In the genomic region with DNA sequence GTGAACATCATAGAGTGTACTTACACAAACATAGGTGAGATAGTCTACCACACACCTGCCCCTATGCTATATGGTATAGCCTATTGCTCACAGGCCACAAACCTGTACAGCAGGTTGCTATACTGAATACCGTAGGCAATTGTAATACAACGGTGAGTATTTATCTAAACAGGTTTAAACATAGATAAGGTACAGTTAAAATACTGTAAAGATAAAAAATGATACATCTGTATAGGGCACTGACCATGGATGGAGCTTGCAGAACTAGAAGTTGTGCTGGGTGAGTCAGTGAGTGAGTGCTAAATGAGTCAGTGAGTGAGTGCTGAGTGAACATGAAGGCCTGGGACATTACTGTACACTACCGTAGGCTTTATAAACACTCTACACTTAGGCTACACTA, we compare ENCODE assay signal across 17 cellular contexts.
DNase-seq lines count a peak whose midpoint lies in the region; ATAC-seq and TF ChIP-seq lines count a peak whose summit lies in the region.
"Had no signal": no experiment of that assay in that cellular context is flagged by ENCODE, and none has a peak within 500 bp of the region (broad histone marks: within the 10 kb centered on the region; RNA-seq: fewer than 3 reads in every experiment).

No MANE protein-coding gene starts in this region.

- no peak for TF ChIP-seq CTCF in HFF-Myc (IDR thresholded peaks at IDR 0.05; ENCODE audit: low read depth, low read length, missing control alignments)

- peak; percentile 35 for DNase-seq in HFF-Myc (ENCODE audit: extremely low read depth, low read depth)
- peak; percentile 82 for DNase-seq in amniotic epithelial cell (ENCODE audit: low read depth)
- DNase-seq in fibroblast of peridontal ligament (ENCODE audit: extremely low read depth): peak; percentile 70
- DNase-seq in stimulated activated effector memory CD8-positive, alpha-beta T cell treated with anti-CD3 and anti-CD28 coated beads, Interleukin-12 subunit alpha, Interleukin-12 subunit beta, amount 100 ng/mL, for 72 hours (ENCODE audit: low spot score in 2 of 2): no peak
- DNase-seq in Ammon's horn (ENCODE audit: low spot score): no peak
- DNase-seq in SW 1271 (lab: John Stamatoyannopoulos, UW): no peak
- DNase-seq: activated CD4-positive, alpha-beta T cell treated with anti-CD3 and anti-CD28 coated beads for 4 hours; activated T-cell treated with anti-CD3 and anti-CD28 coated beads, Interleukin-2, amount 50 U/mL, for 48 hours; Calu3; endodermal cell; NCI-H1105 treated with DMSO at 0.1 percent for 48 hours; NCI-H345; OCI-M1; T-cell had no signal

- H3K27ac Mint-ChIP-seq in stimulated activated effector memory CD8-positive, alpha-beta T cell treated with anti-CD3 and anti-CD28 coated beads, Interleukin-12 subunit alpha, Interleukin-12 subunit beta, amount 100 ng/mL, for 72 hours: no peak overlapping the region
- H3K27ac Mint-ChIP-seq: brain, endodermal cell, memory B cell, T-cell had no signal

- no peaks in the 10 kb centered on the region for H3K4me1 Mint-ChIP-seq in stimulated activated effector memory CD8-positive, alpha-beta T cell treated with anti-CD3 and anti-CD28 coated beads, Interleukin-12 subunit alpha, Interleukin-12 subunit beta, amount 100 ng/mL, for 72 hours
- H3K4me1 Mint-ChIP-seq: brain, endodermal cell, memory B cell, T-cell had no signal

- no peak overlapping the region for H3K4me3 ChIP-seq in HFF-Myc (replicated peaks; ENCODE audit: low read depth, low read length)

- H3K9me3 Mint-ChIP-seq in stimulated activated effector memory CD8-positive, alpha-beta T cell treated with anti-CD3 and anti-CD28 coated beads, Interleukin-12 subunit alpha, Interleukin-12 subunit beta, amount 100 ng/mL, for 72 hours: no peaks in the 10 kb centered on the region

- no peaks in the 10 kb centered on the region for H3K36me3 Mint-ChIP-seq in stimulated activated effector memory CD8-positive, alpha-beta T cell treated with anti-CD3 and anti-CD28 coated beads, Interleukin-12 subunit alpha, Interleukin-12 subunit beta, amount 100 ng/mL, for 72 hours
- H3K36me3 Mint-ChIP-seq: brain, T-cell had no signal

- peak; percentile 58 for ATAC-seq in stimulated activated effector memory CD8-positive, alpha-beta T cell treated with anti-CD3 and anti-CD28 coated beads, Interleukin-12 subunit alpha, Interleukin-12 subunit beta, amount 100 ng/mL, for 72 hours
- ATAC-seq in GM21381 (IDR thresholded peaks at IDR 0.05; ENCODE audit: unreplicated experiment): no peak
- ATAC-seq: T-cell had no signal

- no peak overlapping the region for H3K4me3 Mint-ChIP-seq in stimulated activated effector memory CD8-positive, alpha-beta T cell treated with anti-CD3 and anti-CD28 coated beads, Interleukin-12 subunit alpha, Interleukin-12 subunit beta, amount 100 ng/mL, for 72 hours
- H3K4me3 Mint-ChIP-seq: brain, endodermal cell, memory B cell, T-cell had no signal

Comparison
In these comparisons a context has a peak if more than half of its experiments do, and no peak if none do; other contexts are left out.
1. DNase-seq: peak in HFF-Myc (single experiment), amniotic epithelial cell (single experiment) and fibroblast of peridontal ligament (single experiment); none in stimulated activated effector memory CD8-positive, alpha-beta T cell treated with anti-CD3 and anti-CD28 coated beads, Interleukin-12 subunit alpha, Interleukin-12 subunit beta, amount 100 ng/mL, for 72 hours (0 of 2), Ammon's horn (single experiment) and SW 1271 (0 of 2).